In genomic region chr15:68200016-68200861, GRCh38 we compare ENCODE assay signal across 18 cellular contexts.
DNase-seq lines count a peak whose midpoint lies in the region; FAIRE-seq and TF ChIP-seq lines count a peak whose summit lies in the region.
"Had no signal": no experiment of that assay in that cellular context is flagged by ENCODE, and none has a peak within 500 bp of the region (broad histone marks: within the 10 kb centered on the region; RNA-seq: fewer than 3 reads in every experiment).

No MANE protein-coding gene starts in this region.

- H4K20me1 ChIP-seq in BLaER1 treated with 17β-estradiol and CSF1 and Interleukin-3, amounts not matched to agents 10 nM and 100 nM = peaks cover 0 to 71% (median 54%) of the 10 kb centered on the region in 11 experiments; a peak in 16 of 22 replicates

- peak; percentile 14 for DNase-seq in choroid plexus epithelial cell (ENCODE audit: low read depth)
- no peak for DNase-seq in NCI-H510A (lab: John Stamatoyannopoulos, UW)
- DNase-seq in OCI-M1 (lab: John Stamatoyannopoulos, UW) = no peak
- DNase-seq in activated CD4-positive, alpha-beta T cell treated with anti-CD3 and anti-CD28 coated beads for 1 hour = no peak
- no peak for DNase-seq in RCC 7860 (ENCODE audit: low spot score)
- DNase-seq: activated CD4-positive, alpha-beta T cell treated with anti-CD3 and anti-CD28 coated beads, Interleukin-2, amount 50 U/mL, for 1 hour; anterior cingulate cortex; dermis blood vessel endothelial cell; H9; lower lobe of right lung; NCI-H1436 treated with DMSO at 0.1 percent for 48 hours; NCI-H345; T-helper 2 cell had no signal

- H3K27ac ChIP-seq in BLaER1 treated with 17β-estradiol and CSF1 and Interleukin-3, amounts not matched to agents 10 nM and 100 nM = peak overlapping the region in 9 of 11 experiments; percentile 10 to 56 (median 31); a peak in 12 of 22 replicates
- H3K27ac ChIP-seq in HEK293 (ENCODE audit: extremely low read depth, low read depth, low read length) = no peak overlapping the region
- H3K27ac ChIP-seq: KMS-11, lower lobe of right lung, Peyer's patch had no signal

- peaks cover 21 to 44% (median 32%) of the 10 kb centered on the region in 11 experiments for H3K36me3 ChIP-seq in BLaER1 treated with 17β-estradiol and CSF1 and Interleukin-3, amounts not matched to agents 10 nM and 100 nM
- H3K36me3 ChIP-seq in HEK293 (ENCODE audit: control insufficient read depth in 2 of 2, insufficient read depth in 1 of 2, low read length in 2 of 2) (peaks cover 0 to 18% of the 10 kb centered on the region in 2 experiments; a peak in 2 of 3 replicates), mucosa of stomach (ENCODE audit: control insufficient read depth, insufficient read depth, low read length) (no peaks in the 10 kb centered on the region)
- H3K36me3 ChIP-seq: lower lobe of right lung had no signal

- peak overlapping the region in 10 of 11 experiments; percentile 6 to 64 (median 48); a peak in 16 of 22 replicates for H3K9ac ChIP-seq in BLaER1 treated with 17β-estradiol and CSF1 and Interleukin-3, amounts not matched to agents 10 nM and 100 nM
- H3K9ac ChIP-seq in mucosa of stomach (ENCODE audit: low read length) = peak overlapping the region; percentile 8
- H3K9ac ChIP-seq: KMS-11 had no signal

- no peak for FAIRE-seq in RCC 7860 (lab: Jason Lieb, UNC)

- no peaks in the 10 kb centered on the region for H3K27me3 ChIP-seq in BLaER1 treated with 17β-estradiol and CSF1 and Interleukin-3, amounts not matched to agents 10 nM and 100 nM
- no peaks in the 10 kb centered on the region for H3K27me3 ChIP-seq in mucosa of stomach (ENCODE audit: control insufficient read depth, insufficient read depth, low read length)
- H3K27me3 ChIP-seq: Peyer's patch had no signal

- POLR2A ChIA-PET in HEK293 (lab: Yijun Ruan, JAX) = no interaction called here

- H3K4me2 ChIP-seq in BLaER1 treated with 17β-estradiol and CSF1 and Interleukin-3, amounts not matched to agents 10 nM and 100 nM = peak overlapping the region; percentile 53 to 100 (median 96)
- H3K4me2 ChIP-seq: KMS-11 had no signal

- no peak for TF ChIP-seq CTCF in HEK293 (tag by site-specific recombination; IDR thresholded peaks at IDR 0.05)
- TF ChIP-seq CTCF in choroid plexus epithelial cell (conservative IDR thresholded peaks at IDR 0.05; ENCODE audit: low read depth, low read length) = peak; percentile 15

- CTCF ChIA-PET in HEK293 (lab: Yijun Ruan, JAX) = interaction anchor here (0.6 kb wide), 1 partner anchor 53 kb away, joined by 9 read pairs; no protein-coding TSS in a partner anchor

- no peaks in the 10 kb centered on the region for H3K9me3 ChIP-seq in BLaER1 treated with 17β-estradiol and CSF1 and Interleukin-3, amounts not matched to agents 10 nM and 100 nM (replicated peaks in 1 of 11)
- no peaks in the 10 kb centered on the region for H3K9me3 ChIP-seq in HEK293 (ENCODE audit: control insufficient read depth, insufficient read depth, low read depth, low read length)
- H3K9me3 ChIP-seq in mucosa of stomach (ENCODE audit: control insufficient read depth, low read length) = no peaks in the 10 kb centered on the region
- H3K9me3 ChIP-seq: lower lobe of right lung, Peyer's patch had no signal

- H3K4me3 ChIP-seq in BLaER1 treated with 17β-estradiol and CSF1 and Interleukin-3, amounts not matched to agents 10 nM and 100 nM = no peak overlapping the region; a peak in 1 of 20 replicates
- no peak overlapping the region for H3K4me3 ChIP-seq in HEK293 (ENCODE audit: low read depth, low read length)
- H3K4me3 ChIP-seq in choroid plexus epithelial cell (ENCODE audit: low read depth, low read length) = no peak overlapping the region
- H3K4me3 ChIP-seq in mucosa of stomach (ENCODE audit: low read length) = no peak overlapping the region
- H3K4me3 ChIP-seq: lower lobe of right lung, Peyer's patch had no signal

- H3K4me1 ChIP-seq in BLaER1 treated with 17β-estradiol and CSF1 and Interleukin-3, amounts not matched to agents 10 nM and 100 nM = peaks cover 57 to 73% (median 62%) of the 10 kb centered on the region in 10 experiments
- H3K4me1 ChIP-seq in HEK293 (ENCODE audit: control insufficient read depth, insufficient read depth, low read length) (no peaks in the 10 kb centered on the region), mucosa of stomach (ENCODE audit: control insufficient read depth, insufficient read depth, low read length) (peaks cover 37% of the 10 kb centered on the region)

TF ChIP-seq in HEK293, 187 proteins besides CTCF, POLR2A, EP300 and RAD21:
- no peak for TF ChIP-seq ZNF558 (tag by site-specific recombination; IDR thresholded peaks at IDR 0.05)
- TF ChIP-seq ZIC2 (tag by site-specific recombination; IDR thresholded peaks at IDR 0.05) = peak; percentile 66
- no peak for TF ChIP-seq ZBTB7A (tag by site-specific recombination; IDR thresholded peaks at IDR 0.05; ENCODE audit: low read depth)
- TF ChIP-seq ZNF324 (tag by site-specific recombination; IDR thresholded peaks at IDR 0.05) = no peak
- no peak for TF ChIP-seq SP7 (tag by site-specific recombination; IDR thresholded peaks at IDR 0.05)
- no peak for TF ChIP-seq ZNF560 (tag by site-specific recombination; IDR thresholded peaks at IDR 0.05; ENCODE audit: borderline replicate concordance)
- no peak for TF ChIP-seq GLIS2 (tag by site-specific recombination; IDR thresholded peaks at IDR 0.05)
- no peak for TF ChIP-seq ZBTB49 (tag by site-specific recombination; IDR thresholded peaks at IDR 0.05; ENCODE audit: low read depth)
- 0 out of 2 replicates have a peak, but pooled peaks have one; percentile 8 for TF ChIP-seq EGR2 (tag by site-specific recombination; IDR thresholded peaks at IDR 0.05; ENCODE audit: low read depth)
- no peak for TF ChIP-seq ZNF184 (tag by site-specific recombination; IDR thresholded peaks at IDR 0.05)
- no peak for TF ChIP-seq ZNF391 (tag by site-specific recombination; IDR thresholded peaks at IDR 0.05; ENCODE audit: borderline replicate concordance, low read depth)
- peak; percentile 30 for TF ChIP-seq ZFHX2 (tag by site-specific recombination; conservative IDR thresholded peaks at IDR 0.05)
- TF ChIP-seq ZNF521 (tag by site-specific recombination; IDR thresholded peaks at IDR 0.05) = no peak
- no peak for TF ChIP-seq ZNF416 (tag by site-specific recombination; IDR thresholded peaks at IDR 0.05)
- peak; percentile 85 for TF ChIP-seq GLIS1 (tag by site-specific recombination; IDR thresholded peaks at IDR 0.05)
- TF ChIP-seq ZNF510 (tag by site-specific recombination; IDR thresholded peaks at IDR 0.05; ENCODE audit: insufficient replicate concordance) = no peak
- no peak for TF ChIP-seq KLF17 (tag by site-specific recombination; IDR thresholded peaks at IDR 0.05)
